ENCODE assay signal across 9 cellular contexts in genomic region chr9:69324549-69325401, GRCh38. TPM values are rescaled to one million over a fixed set of nuclear protein-coding genes. Genes with fewer than 3 reads are reported as not detected.
DNase-seq lines count a peak whose midpoint lies in the region; ATAC-seq and TF ChIP-seq lines count a peak whose summit lies in the region.
"Had no signal": no experiment of that assay in that cellular context is flagged by ENCODE, and none has a peak within 500 bp of the region (broad histone marks: within the 10 kb centered on the region; RNA-seq: fewer than 3 reads in every experiment).

Gene ENTREP1, plus strand, starts transcription at chr9:69325215. Its CDS starts 95 bp downstream, at chr9:69325310.

- peak within 1 kb of the TSS; percentile 41 for H3K4me3 Mint-ChIP-seq in activated B cell treated with CpG ODN at 0.5 μM for 24 hours

- no peaks in the 10 kb centered on the region for H4K20me1 ChIP-seq in Karpas-422 (ENCODE audit: insufficient read depth, low read depth, low read length)

- no peaks in the 10 kb centered on the region for H3K79me2 ChIP-seq in Karpas-422 (ENCODE audit: low read length)

- peaks cover 6% of the 10 kb centered on the region for H3K4me1 Mint-ChIP-seq in activated B cell treated with CpG ODN at 0.5 μM for 24 hours

- no peak for TF ChIP-seq CTCF in activated B cell treated with CpG ODN at 0.5 μM for 24 hours (IDR thresholded peaks at IDR 0.05)

- H2AFZ ChIP-seq in Karpas-422 (ENCODE audit: low read length), result no peak within 1 kb of the TSS

- no peaks in the 10 kb centered on the region for H3K4me1 ChIP-seq in Karpas-422 (ENCODE audit: low read length)

- H3K27ac ChIP-seq in Karpas-422 (ENCODE audit: low read length), result no peak within 1 kb of the TSS

- POLR2A ChIA-PET in activated B cell treated with CpG ODN at 0.5 μM for 24 hours (lab: Charles Lee), result no interaction called here

- H3K27ac Mint-ChIP-seq in activated B cell treated with CpG ODN at 0.5 μM for 24 hours, result no peak within 1 kb of the TSS
- H3K27ac Mint-ChIP-seq: CD4-positive, CD25-positive, alpha-beta regulatory T cell had no signal

- intact Hi-C loops in activated B cell treated with CpG ODN at 0.5 μM for 24 hours (cut with micrococcal nuclease), result no loop called here
- intact Hi-C loops in head of caudate nucleus (cut with DNase I), result no loop called here

- H3K9me2 ChIP-seq in Karpas-422 (replicated peaks; ENCODE audit: insufficient read depth, low read length), result no peaks in the 10 kb centered on the region

- H3K36me3 ChIP-seq in Karpas-422 (ENCODE audit: insufficient read depth, low read length), result no peaks in the 10 kb centered on the region

- no peaks in the 10 kb centered on the region for H3K9me3 ChIP-seq in Karpas-422 (ENCODE audit: low read length)

- no peaks in the 10 kb centered on the region for H3K27me3 ChIP-seq in Karpas-422 (ENCODE audit: low read length)

- ATAC-seq in activated B cell treated with CpG ODN at 0.5 μM for 24 hours (ENCODE audit: low read depth), result no peak

- H3K4me3 ChIP-seq in Karpas-422 (ENCODE audit: low read length), result no peak within 1 kb of the TSS

- CTCF ChIA-PET in activated B cell treated with CpG ODN at 0.5 μM for 24 hours (lab: Charles Lee), result no interaction called here

- DNase-seq in NOMO-1 (lab: John Stamatoyannopoulos, UW; ENCODE audit: unreplicated experiment in 2 of 2) (peak; percentile 1 to 6), NOMO-1 treated with dmso at 0.1 percent for 144 hours (lab: John Stamatoyannopoulos, UW; ENCODE audit: unreplicated experiment) (no peak), M059J (ENCODE audit: low read depth) (peak; percentile 55), activated B cell treated with CpG ODN at 0.5 μM for 24 hours (no peak), head of caudate nucleus (peak; percentile 16 to 80 (median 60)), occipital lobe (lab: John Stamatoyannopoulos, UW) (peak; percentile 29), NK-92 (lab: John Stamatoyannopoulos, UW; ENCODE audit: unreplicated experiment) (no peak), Karpas-422 (no peak)

- H3K4me2 ChIP-seq in Karpas-422 (ENCODE audit: low read depth, low read length, poor library complexity, severe bottlenecking), result no peak within 1 kb of the TSS

- no peaks in the 10 kb centered on the region for H3K9me3 Mint-ChIP-seq in activated B cell treated with CpG ODN at 0.5 μM for 24 hours

- H3K36me3 Mint-ChIP-seq in activated B cell treated with CpG ODN at 0.5 μM for 24 hours (ENCODE audit: low read depth), result no peaks in the 10 kb centered on the region
- H3K36me3 Mint-ChIP-seq: CD4-positive, CD25-positive, alpha-beta regulatory T cell had no signal

- H3K27me3 Mint-ChIP-seq in activated B cell treated with CpG ODN at 0.5 μM for 24 hours, result peaks cover 37% of the 10 kb centered on the region

- H3K9ac ChIP-seq in Karpas-422 (ENCODE audit: low read length), result no peak within 1 kb of the TSS

RNA-seq across cellular contexts. Expression of gene ENTREP1, which starts in this region (rescaled TPM):
- total RNA-seq in M059J (2014; rRNA removed; shearing (Covaris generic)), result 0.05 TPM in 1 of 2 replicates, not detected in the other
- not detected in 2 replicates for total RNA-seq in activated B cell treated with CpG ODN at 0.5 μM for 24 hours
- total RNA-seq in occipital lobe, result 1.4 TPM
- total RNA-seq in Karpas-422 (2014; rRNA removed; shearing (Covaris generic); ENCODE audit: low replicate concordance), result not detected in 2 replicates
- total RNA-seq: CD4-positive, CD25-positive, alpha-beta regulatory T cell had no signal

Comparison
In these comparisons a context has a peak if more than half of its experiments do, and no peak if none do; other contexts are left out.
1. DNase-seq: peak in NOMO-1 (2 of 2), head of caudate nucleus (42 of 42) and occipital lobe (single experiment); none in NOMO-1 treated with dmso at 0.1 percent for 144 hours (single experiment), activated B cell treated with CpG ODN at 0.5 μM for 24 hours (single experiment), NK-92 (single experiment) and Karpas-422 (single experiment).
2. Peak in DNase-seq in M059J; RNA of the gene not detected or under 1 TPM.